ENCODE assay signal across 8 cellular contexts in genomic region chr9:129109504-129109903, GRCh38. TPM values are rescaled to one million over a fixed set of nuclear protein-coding genes. Genes with fewer than 3 reads are reported as not detected.
DNase-seq lines count a peak whose midpoint lies in the region; ATAC-seq and TF ChIP-seq lines count a peak whose summit lies in the region.

No MANE protein-coding gene starts in this region.

- no peak overlapping the region for H2AFZ ChIP-seq in SK-N-SH (ENCODE audit: low read depth)

- H3K9ac ChIP-seq in SK-N-SH = peak overlapping the region; percentile 41; the same call in 1 of the 2 replicates
- H3K9ac ChIP-seq in rectal smooth muscle tissue (ENCODE audit: low read length) = no peak overlapping the region

- H3K4me1 ChIP-seq in SK-N-SH (ENCODE audit: control insufficient read depth in 1 of 2, insufficient read depth in 2 of 2, low read depth in 1 of 2, low read length in 1 of 2) = peaks cover 11 to 19% of the 10 kb centered on the region in 2 experiments; a peak in 2 of 4 replicates
- peaks cover 8% of the 10 kb centered on the region for H3K4me1 ChIP-seq in rectal smooth muscle tissue (ENCODE audit: control insufficient read depth, insufficient read depth, low read length)

- peak overlapping the region; percentile 100 for H3K4me2 ChIP-seq in SK-N-SH

- TF ChIP-seq EP300 in SK-N-SH (IDR thresholded peaks at IDR 0.05; ENCODE audit: borderline replicate concordance in 1 of 2, low read depth in 1 of 2, low read length in 1 of 2) = no peak

- H3K27me3 ChIP-seq in SK-N-SH (ENCODE audit: insufficient read depth) (no peaks in the 10 kb centered on the region), WERI-Rb-1 (ENCODE audit: insufficient read depth, low read depth, severe bottlenecking) (no peaks in the 10 kb centered on the region), rectal smooth muscle tissue (ENCODE audit: control insufficient read depth, insufficient read depth, low read length) (no peaks in the 10 kb centered on the region), MG63 (no peaks in the 10 kb centered on the region)

- H3F3A ChIP-seq in SK-N-SH (replicated peaks; ENCODE audit: insufficient read depth) = peaks cover 7% of the 10 kb centered on the region

- H3K79me2 ChIP-seq in SK-N-SH (ENCODE audit: insufficient read depth) = peaks cover 54% of the 10 kb centered on the region

- ATAC-seq in SK-N-SH treated with all-trans-retinoic acid at 6 μM for 48 hours (no peak), GM21786 (IDR thresholded peaks at IDR 0.05; ENCODE audit: unreplicated experiment) (no peak), GM18511 (IDR thresholded peaks at IDR 0.05; ENCODE audit: unreplicated experiment) (no peak)

- no peak for DNase-seq in SK-N-SH
- DNase-seq in WERI-Rb-1 = peak; percentile 53
- peak; percentile 13 for DNase-seq in fibroblast of peridontal ligament (ENCODE audit: extremely low read depth)
- no peak for DNase-seq in MG63

- 94% methylated on average over 3 of the region's 7 CpGs for WGBS in SK-N-SH (ENCODE audit: low lambda C conversion rate)

- H3K4me3 ChIP-seq in SK-N-SH (ENCODE audit: low read depth in 2 of 2, low read length in 1 of 2) (peak overlapping the region; percentile 88 to 91; a peak in 3 of 4 replicates), WERI-Rb-1 (ENCODE audit: low read depth, low read length) (no peak overlapping the region), rectal smooth muscle tissue (ENCODE audit: low read length) (peak overlapping the region; percentile 44), MG63 (no peak overlapping the region)

- H3K36me3 ChIP-seq in SK-N-SH (replicated peaks in 1 of 2; ENCODE audit: control insufficient read depth in 1 of 2, insufficient read depth in 2 of 2, low read length in 1 of 2) (peaks cover 0 to 9% of the 10 kb centered on the region in 2 experiments), WERI-Rb-1 (no peaks in the 10 kb centered on the region; the same call in 1 of the 2 replicates), rectal smooth muscle tissue (ENCODE audit: control insufficient read depth, insufficient read depth, low read length) (peaks cover 5% of the 10 kb centered on the region), MG63 (no peaks in the 10 kb centered on the region; the same call in 1 of the 2 replicates)

- no peaks in the 10 kb centered on the region for H4K20me1 ChIP-seq in SK-N-SH (ENCODE audit: insufficient read depth)

- CTCF ChIA-PET in SK-N-SH (lab: Yijun Ruan, JAX) = interaction anchor here (0.7 to 8.4 kb wide), 2 partner anchors 21 to 220 kb away, joined by 3 to 52 read pairs; no protein-coding TSS in a partner anchor

- H3K27ac ChIP-seq in SK-N-SH (ENCODE audit: low read depth in 2 of 2, low read length in 1 of 2) (no peak overlapping the region), WERI-Rb-1 (no peak overlapping the region), rectal smooth muscle tissue (ENCODE audit: low read depth, low read length) (no peak overlapping the region)

- POLR2A ChIA-PET in SK-N-SH (lab: Yijun Ruan, JAX) = interaction anchor here (1.1 kb wide), 1 partner anchor 22 kb away, joined by 4 read pairs; no protein-coding TSS in a partner anchor

- TF ChIP-seq CTCF in SK-N-SH (IDR thresholded peaks at IDR 0.05) (no peak), WERI-Rb-1 (IDR thresholded peaks at IDR 0.05; ENCODE audit: low read depth, low read length) (no peak)

- H3K9me2 ChIP-seq in SK-N-SH = no peaks in the 10 kb centered on the region

- TF ChIP-seq RAD21 in SK-N-SH (IDR thresholded peaks at IDR 0.05; ENCODE audit: low read length) = no peak

- H3K9me3 ChIP-seq in SK-N-SH = no peaks in the 10 kb centered on the region
- no peaks in the 10 kb centered on the region for H3K9me3 ChIP-seq in WERI-Rb-1 (ENCODE audit: severe bottlenecking)
- H3K9me3 ChIP-seq in MG63 = no peaks in the 10 kb centered on the region

TF ChIP-seq in SK-N-SH, 30 proteins besides CTCF, POLR2A, EP300 and RAD21 (continues in another document):
- no peak for TF ChIP-seq NRF1 (IDR thresholded peaks at IDR 0.05; ENCODE audit: low read depth, low read length)
- TF ChIP-seq ZBTB33 (IDR thresholded peaks at IDR 0.05; ENCODE audit: borderline replicate concordance, low read depth) = no peak
- no peak for TF ChIP-seq TAF1 (IDR thresholded peaks at IDR 0.05; ENCODE audit: borderline replicate concordance, low read depth, low read length)
- no peak for TF ChIP-seq USF2 (IDR thresholded peaks at IDR 0.05; ENCODE audit: borderline replicate concordance, low read depth, low read length)
- TF ChIP-seq RXRA (IDR thresholded peaks at IDR 0.05; ENCODE audit: borderline replicate concordance, low read depth) = no peak
- no peak for TF ChIP-seq ELF1 (IDR thresholded peaks at IDR 0.05)
- TF ChIP-seq NFIC (IDR thresholded peaks at IDR 0.05; ENCODE audit: borderline replicate concordance) = no peak
- no peak for TF ChIP-seq RCOR1 (IDR thresholded peaks at IDR 0.05; ENCODE audit: low read length)

TF ChIP-seq in SK-N-SH treated with all-trans-retinoic acid at 6 μM for 48 hours, 23 proteins besides CTCF, POLR2A, EP300 and RAD21:
- TF ChIP-seq TCF4 (CRISPR knock-in tag; IDR thresholded peaks at IDR 0.05; ENCODE audit: borderline replicate concordance) = no peak
- no peak for TF ChIP-seq ZC3H10 (CRISPR knock-in tag; IDR thresholded peaks at IDR 0.05)
- no peak for TF ChIP-seq CSRNP3 (CRISPR knock-in tag; IDR thresholded peaks at IDR 0.05)
- TF ChIP-seq ZFP3 (CRISPR knock-in tag; IDR thresholded peaks at IDR 0.05) = no peak
- no peak for TF ChIP-seq BACH2 (CRISPR knock-in tag; IDR thresholded peaks at IDR 0.05; ENCODE audit: borderline replicate concordance)
- TF ChIP-seq PPARA (CRISPR knock-in tag; IDR thresholded peaks at IDR 0.05; ENCODE audit: borderline replicate concordance) = no peak
- no peak for TF ChIP-seq TSHZ2 (CRISPR knock-in tag; IDR thresholded peaks at IDR 0.05)
- no peak for TF ChIP-seq ARNTL (CRISPR knock-in tag; IDR thresholded peaks at IDR 0.05; ENCODE audit: borderline replicate concordance, low read depth)
- no peak for TF ChIP-seq ESRRG (CRISPR knock-in tag; IDR thresholded peaks at IDR 0.05)
- TF ChIP-seq ZNF565 (CRISPR knock-in tag; conservative IDR thresholded peaks at IDR 0.05; ENCODE audit: low read depth) = no peak
- TF ChIP-seq ZFP30 (CRISPR knock-in tag; IDR thresholded peaks at IDR 0.05) = no peak
- TF ChIP-seq SNAI2 (CRISPR knock-in tag; IDR thresholded peaks at IDR 0.05) = no peak
TF ChIP-seq in SK-N-SH treated with all-trans-retinoic acid at 6 μM for 48 hours: peak in this region for 0.

RNA-seq across cellular contexts. Expression of gene CRAT, which starts 1.1 kb away (rescaled TPM):
- 29.7 and 44.5 TPM in 2 replicates for polyA plus RNA-seq in SK-N-SH (2012; rRNA removed)
- 20.8 and 32.9 TPM in 2 replicates for polyA plus RNA-seq in SK-N-SH (2012; cell fraction: cytosol; rRNA removed)
- polyA plus RNA-seq in SK-N-SH (2012; cell fraction: nucleus; rRNA removed) = 59.3 and 67.2 TPM in 2 replicates
- 16.3 and 17.5 TPM in 2 replicates for total RNA-seq in MG63 (2014; rRNA removed; shearing (Covaris generic); ENCODE audit: low replicate concordance)

RNA-seq across cellular contexts. Expression of gene PTPA, which starts 1.7 kb away (rescaled TPM):
- polyA plus RNA-seq in SK-N-SH (2012; rRNA removed) = 130 and 149 TPM in 2 replicates
- 92.2 and 118 TPM in 2 replicates for polyA plus RNA-seq in SK-N-SH (2012; cell fraction: cytosol; rRNA removed)
- 127 and 164 TPM in 2 replicates for polyA plus RNA-seq in SK-N-SH (2012; cell fraction: nucleus; rRNA removed)
- total RNA-seq in MG63 (2014; rRNA removed; shearing (Covaris generic); ENCODE audit: low replicate concordance) = 76.3 and 127 TPM in 2 replicates

RNA-seq across cellular contexts. Expression of gene DOLPP1, which starts 28.6 kb away (rescaled TPM):
- 19.9 and 20.4 TPM in 2 replicates for polyA plus RNA-seq in SK-N-SH (2012; rRNA removed)
- polyA plus RNA-seq in SK-N-SH (2012; cell fraction: cytosol; rRNA removed) = 11.7 and 17.0 TPM in 2 replicates
- polyA plus RNA-seq in SK-N-SH (2012; cell fraction: nucleus; rRNA removed) = 20.2 and 29.0 TPM in 2 replicates
- total RNA-seq in MG63 (2014; rRNA removed; shearing (Covaris generic); ENCODE audit: low replicate concordance) = 18.4 and 24.9 TPM in 2 replicates

Comparison
In these comparisons a context has a peak if more than half of its experiments do, and no peak if none do; other contexts are left out.
1. DNase-seq: peak in WERI-Rb-1 (single experiment) and fibroblast of peridontal ligament (single experiment); none in SK-N-SH (single experiment) and MG63 (single experiment).
2. H3K4me3 ChIP-seq: peak in SK-N-SH (2 of 2) and rectal smooth muscle tissue (single experiment); none in WERI-Rb-1 (single experiment) and MG63 (single experiment).